ENCODE assay signal across 1 cellular context in genomic region chr1:54054438-54054749, GRCh38.
TF ChIP-seq lines count a peak whose summit lies in the region.

No MANE protein-coding gene starts in this region.

TF ChIP-seq in GM23338, 12 proteins besides CTCF, POLR2A, EP300 and RAD21 (continued from another document):
- TF ChIP-seq ZNF462 (CRISPR knock-in tag; IDR thresholded peaks at IDR 0.05) = no peak
- TF ChIP-seq, protein P1, sequence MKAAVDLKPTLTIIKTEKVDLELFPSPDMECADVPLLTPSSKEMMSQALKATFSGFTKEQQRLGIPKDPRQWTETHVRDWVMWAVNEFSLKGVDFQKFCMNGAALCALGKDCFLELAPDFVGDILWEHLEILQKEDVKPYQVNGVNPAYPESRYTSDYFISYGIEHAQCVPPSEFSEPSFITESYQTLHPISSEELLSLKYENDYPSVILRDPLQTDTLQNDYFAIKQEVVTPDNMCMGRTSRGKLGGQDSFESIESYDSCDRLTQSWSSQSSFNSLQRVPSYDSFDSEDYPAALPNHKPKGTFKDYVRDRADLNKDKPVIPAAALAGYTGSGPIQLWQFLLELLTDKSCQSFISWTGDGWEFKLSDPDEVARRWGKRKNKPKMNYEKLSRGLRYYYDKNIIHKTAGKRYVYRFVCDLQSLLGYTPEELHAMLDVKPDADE (IDR thresholded peaks at IDR 0.05) = no peak
- TF ChIP-seq STAT1 (IDR thresholded peaks at IDR 0.05; ENCODE audit: unreplicated experiment) = no peak
